In genomic region chr7:41700044-41700471, GRCh38 we compare ENCODE assay signal across 9 cellular contexts. TPM values are rescaled to one million over a fixed set of nuclear protein-coding genes. Genes with fewer than 3 reads are reported as not detected.
DNase-seq lines count a peak whose midpoint lies in the region; ATAC-seq and TF ChIP-seq lines count a peak whose summit lies in the region.
"Had no signal": no experiment of that assay in that cellular context is flagged by ENCODE, and none has a peak within 500 bp of the region (broad histone marks: within the 10 kb centered on the region; RNA-seq: fewer than 3 reads in every experiment).

No MANE protein-coding gene starts in this region.

- 7 to 10% methylated on average over 18 of the region's 18 CpGs for WGBS in lower leg skin, 2 donors

- H3K9me3 Mint-ChIP-seq in stimulated activated effector memory CD8-positive, alpha-beta T cell treated with anti-CD3 and anti-CD28 coated beads, Interleukin-12 subunit alpha, Interleukin-12 subunit beta, amount 100 ng/mL, for 72 hours, result no peaks in the 10 kb centered on the region

- peak overlapping the region; percentile 39 for H3K4me3 Mint-ChIP-seq in stimulated activated effector memory CD8-positive, alpha-beta T cell treated with anti-CD3 and anti-CD28 coated beads, Interleukin-12 subunit alpha, Interleukin-12 subunit beta, amount 100 ng/mL, for 72 hours

- no peaks in the 10 kb centered on the region for H3K36me3 Mint-ChIP-seq in stimulated activated effector memory CD8-positive, alpha-beta T cell treated with anti-CD3 and anti-CD28 coated beads, Interleukin-12 subunit alpha, Interleukin-12 subunit beta, amount 100 ng/mL, for 72 hours

- H3K4me3 ChIP-seq in cardiac fibroblast (replicated peaks in 1 of 2; ENCODE audit: low read depth in 2 of 2, low read length in 2 of 2) (peak overlapping the region; percentile 53 to 73), lower leg skin (ENCODE audit: low read depth, poor library complexity, severe bottlenecking) (peak overlapping the region; percentile 15)

- TF ChIP-seq POLR2A in lower leg skin (IDR thresholded peaks at IDR 0.05), result no peak

- no peak for TF ChIP-seq CTCF in cardiac fibroblast (IDR thresholded peaks at IDR 0.05; ENCODE audit: low read depth, low read length)
- no peak for TF ChIP-seq CTCF in lower leg skin (IDR thresholded peaks at IDR 0.05)

- intact Hi-C loops in lower leg skin (cut with DNase I; ENCODE audit: low total_unique reads), result no loop called here

- peak; percentile 41 for DNase-seq in LHCN-M2 (ENCODE audit: low read depth)
- DNase-seq in cardiac fibroblast (ENCODE audit: low read depth in 2 of 2), result no peak
- no peak for DNase-seq in lower leg skin (ENCODE audit: low spot score in 2 of 2)
- no peak for DNase-seq in stimulated activated effector memory CD8-positive, alpha-beta T cell treated with anti-CD3 and anti-CD28 coated beads, Interleukin-12 subunit alpha, Interleukin-12 subunit beta, amount 100 ng/mL, for 72 hours (ENCODE audit: low spot score in 2 of 2)
- DNase-seq in H4 (ENCODE audit: low spot score), result no peak
- DNase-seq in putamen (ENCODE audit: low spot score), result no peak
- DNase-seq: activated CD4-positive, CD25-positive, alpha-beta regulatory T cell treated with anti-CD3 and anti-CD28 coated beads, Interleukin-2, amount 50 U/mL, for 72 hours; NCI-H526 had no signal

- peaks cover 22% of the 10 kb centered on the region for H3K4me1 Mint-ChIP-seq in stimulated activated effector memory CD8-positive, alpha-beta T cell treated with anti-CD3 and anti-CD28 coated beads, Interleukin-12 subunit alpha, Interleukin-12 subunit beta, amount 100 ng/mL, for 72 hours

- no peak for ATAC-seq in stimulated activated effector memory CD8-positive, alpha-beta T cell treated with anti-CD3 and anti-CD28 coated beads, Interleukin-12 subunit alpha, Interleukin-12 subunit beta, amount 100 ng/mL, for 72 hours
- no peak for ATAC-seq in GM19324 (IDR thresholded peaks at IDR 0.05; ENCODE audit: low FRiP score, unreplicated experiment)

- no peak overlapping the region for H3K27ac Mint-ChIP-seq in stimulated activated effector memory CD8-positive, alpha-beta T cell treated with anti-CD3 and anti-CD28 coated beads, Interleukin-12 subunit alpha, Interleukin-12 subunit beta, amount 100 ng/mL, for 72 hours

RNA-seq across cellular contexts. Expression of gene INHBA, which starts 2.8 kb away (rescaled TPM):
- total RNA-seq in LHCN-M2 (2014; rRNA removed), result 3.0 and 3.6 TPM in 2 replicates
- 37.6 TPM for polyA plus RNA-seq in LHCN-M2 (2012)
- total RNA-seq in lower leg skin, result 1 to 10 TPM; 1.1 to 6.3 (median 1.7) TPM
- 1.2 and 2.2 TPM in 2 replicates for total RNA-seq in H4 (2014; rRNA removed; shearing (Covaris generic))
